1 cellular context compared by ENCODE assay signal in genomic region chr5:150612405-150612804, GRCh38.
TF ChIP-seq lines count a peak whose summit lies in the region.

No MANE protein-coding gene starts in this region.

TF ChIP-seq in endothelial cell of umbilical vein, 7 proteins besides CTCF, POLR2A, EP300 and RAD21:
- TF ChIP-seq POLR2AphosphoS5 (IDR thresholded peaks at IDR 0.05; ENCODE audit: insufficient read depth, low read depth, low read length) (peak; percentile 23), MYC (IDR thresholded peaks at IDR 0.05; ENCODE audit: low read depth, low read length) (no peak), MAX (IDR thresholded peaks at IDR 0.05; ENCODE audit: insufficient read depth, insufficient read length) (no peak), FOS (IDR thresholded peaks at IDR 0.05; ENCODE audit: borderline replicate concordance, insufficient read depth, low read length) (peak; percentile 53), EZH2 (IDR thresholded peaks at IDR 0.05; ENCODE audit: borderline replicate concordance, low read depth, low read length, severe bottlenecking) (no peak), JUN (IDR thresholded peaks at IDR 0.05; ENCODE audit: borderline replicate concordance, insufficient read depth, insufficient read length, low read depth) (peak; percentile 68), GATA2 (IDR thresholded peaks at IDR 0.05; ENCODE audit: insufficient read depth, insufficient read length, low read depth, low read length) (peak; percentile 62)
